9 cellular contexts compared by ENCODE assay signal in the genomic region with DNA sequence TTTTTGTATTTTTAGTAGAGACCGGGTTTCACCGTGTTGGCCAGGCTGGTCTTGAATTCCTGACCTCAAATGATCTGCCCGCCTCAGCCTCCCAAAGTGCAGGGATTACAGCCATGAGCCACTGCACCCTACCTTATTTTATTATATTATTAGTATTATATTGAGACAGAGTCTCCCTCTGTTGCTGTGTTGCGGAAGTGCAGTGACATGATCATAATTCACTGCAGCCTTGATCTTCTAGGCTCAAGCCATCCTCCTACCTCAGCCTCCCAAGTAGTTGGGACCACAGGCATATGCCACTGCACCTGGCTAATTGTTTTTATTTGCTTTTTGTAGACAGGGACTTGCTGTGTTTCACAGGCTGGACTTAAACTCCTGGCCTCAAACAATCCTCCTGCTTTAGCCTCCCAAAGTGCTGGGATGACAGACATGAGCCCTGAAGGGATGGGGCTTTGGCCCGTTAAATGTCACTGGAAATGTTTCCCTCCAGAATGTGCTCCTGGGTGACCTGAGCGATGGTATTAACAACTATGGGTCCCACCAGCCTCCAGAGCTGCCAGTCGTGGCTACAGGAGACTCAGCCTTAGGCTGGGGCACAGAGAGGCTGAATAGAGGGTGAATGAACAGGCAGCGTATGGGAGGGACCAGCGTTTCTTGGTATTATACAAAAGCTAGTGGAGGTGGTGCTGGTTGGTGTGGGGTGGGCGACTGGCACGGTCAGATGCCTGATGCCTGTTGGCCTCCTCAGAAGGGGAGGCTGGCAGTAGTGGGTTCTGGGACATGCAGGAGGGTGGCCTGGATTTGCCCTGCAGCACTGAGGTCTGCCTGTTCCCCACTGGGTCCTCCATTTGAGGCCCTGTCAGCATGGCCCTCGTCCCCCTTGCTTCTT. TPM values are rescaled to one million over a fixed set of nuclear protein-coding genes. Genes with fewer than 3 reads are reported as not detected.
A peak's percentile ranks its signal among the peaks of the same experiment; 100 is the strongest.
DNase-seq lines count a peak whose midpoint lies in the region; ATAC-seq and TF ChIP-seq lines count a peak whose summit lies in the region.
"Had no signal": no experiment of that assay in that cellular context is flagged by ENCODE, and none has a peak within 500 bp of the region (broad histone marks: within the 10 kb centered on the region; RNA-seq: fewer than 3 reads in every experiment).

No MANE protein-coding gene starts in this region.

- POLR2A ChIA-PET in BJ (lab: Charles Lee) = no interaction called here

- TF ChIP-seq CTCF in BJ (IDR thresholded peaks at IDR 0.05; ENCODE audit: insufficient read depth, low read depth, low read length) = peak; percentile 31
- TF ChIP-seq CTCF in GM12874 (IDR thresholded peaks at IDR 0.05; ENCODE audit: insufficient read depth, low read depth, low read length) = peak; percentile 16; the same call in 1 of the 2 replicates
- 0 out of 2 replicates have a peak, but pooled peaks have one; percentile 18 for TF ChIP-seq CTCF in WERI-Rb-1 (IDR thresholded peaks at IDR 0.05; ENCODE audit: low read depth, low read length)

- no peaks in the 10 kb centered on the region for H3K9me3 ChIP-seq in WERI-Rb-1 (ENCODE audit: severe bottlenecking)

- DNase-seq in BJ (ENCODE audit: low read depth) = no peak
- no peak for DNase-seq in WERI-Rb-1
- peak; percentile 18 for DNase-seq in kidney tubule cell (ENCODE audit: low spot score)
- no peak for DNase-seq in foreskin melanocyte

- no peak overlapping the region for H3K4me3 ChIP-seq in BJ (ENCODE audit: low read depth, low read length)
- H3K4me3 ChIP-seq in WERI-Rb-1 (ENCODE audit: low read depth, low read length) = no peak overlapping the region
- H3K4me3 ChIP-seq: skin epidermis had no signal

- peaks cover 10% of the 10 kb centered on the region for H3K36me3 ChIP-seq in BJ (ENCODE audit: control insufficient read depth, insufficient read depth, low read length)
- no peaks in the 10 kb centered on the region for H3K36me3 ChIP-seq in WERI-Rb-1

- no peaks in the 10 kb centered on the region for H3K27me3 ChIP-seq in BJ (ENCODE audit: control insufficient read depth, insufficient read depth, low read length)
- H3K27me3 ChIP-seq in WERI-Rb-1 (ENCODE audit: insufficient read depth, low read depth, severe bottlenecking) = no peaks in the 10 kb centered on the region

- ATAC-seq in GM18520 (IDR thresholded peaks at IDR 0.05; ENCODE audit: unreplicated experiment) (no peak), GM18870 (IDR thresholded peaks at IDR 0.05; ENCODE audit: unreplicated experiment) (no peak), HG02623 (IDR thresholded peaks at IDR 0.05; ENCODE audit: unreplicated experiment) (no peak)

- no peak overlapping the region for H3K27ac ChIP-seq in WERI-Rb-1

- CTCF ChIA-PET in BJ (lab: Yijun Ruan, JAX) = interaction anchor here (0.8 to 1.0 kb wide), 2 partner anchors 55 to 58 kb away, joined by 3 read pairs; no protein-coding TSS in a partner anchor

RNA-seq across cellular contexts. Expression of a gene that starts 7.3 kb away (rescaled TPM):
- 33.4 and 51.7 TPM in 2 replicates for polyA plus RNA-seq in BJ (2011; rRNA removed)
- polyA minus RNA-seq in BJ (2011; rRNA and poly(A)+ RNA removed) = 32.4 and 55.5 TPM in 2 replicates

RNA-seq across cellular contexts. Expression of a gene that starts 11.6 kb away (rescaled TPM):
- 2.5 and 3.8 TPM in 2 replicates for polyA plus RNA-seq in BJ (2011; rRNA removed)
- 2.9 and 4.7 TPM in 2 replicates for polyA minus RNA-seq in BJ (2011; rRNA and poly(A)+ RNA removed)

RNA-seq across cellular contexts. Expression of a gene that starts 51.8 kb away (rescaled TPM):
- polyA plus RNA-seq in BJ (2011; rRNA removed) = 16.3 and 21.3 TPM in 2 replicates
- polyA minus RNA-seq in BJ (2011; rRNA and poly(A)+ RNA removed) = 15.7 and 18.3 TPM in 2 replicates
